Comparison of ENCODE assay signal across 8 cellular contexts in the genomic region with DNA sequence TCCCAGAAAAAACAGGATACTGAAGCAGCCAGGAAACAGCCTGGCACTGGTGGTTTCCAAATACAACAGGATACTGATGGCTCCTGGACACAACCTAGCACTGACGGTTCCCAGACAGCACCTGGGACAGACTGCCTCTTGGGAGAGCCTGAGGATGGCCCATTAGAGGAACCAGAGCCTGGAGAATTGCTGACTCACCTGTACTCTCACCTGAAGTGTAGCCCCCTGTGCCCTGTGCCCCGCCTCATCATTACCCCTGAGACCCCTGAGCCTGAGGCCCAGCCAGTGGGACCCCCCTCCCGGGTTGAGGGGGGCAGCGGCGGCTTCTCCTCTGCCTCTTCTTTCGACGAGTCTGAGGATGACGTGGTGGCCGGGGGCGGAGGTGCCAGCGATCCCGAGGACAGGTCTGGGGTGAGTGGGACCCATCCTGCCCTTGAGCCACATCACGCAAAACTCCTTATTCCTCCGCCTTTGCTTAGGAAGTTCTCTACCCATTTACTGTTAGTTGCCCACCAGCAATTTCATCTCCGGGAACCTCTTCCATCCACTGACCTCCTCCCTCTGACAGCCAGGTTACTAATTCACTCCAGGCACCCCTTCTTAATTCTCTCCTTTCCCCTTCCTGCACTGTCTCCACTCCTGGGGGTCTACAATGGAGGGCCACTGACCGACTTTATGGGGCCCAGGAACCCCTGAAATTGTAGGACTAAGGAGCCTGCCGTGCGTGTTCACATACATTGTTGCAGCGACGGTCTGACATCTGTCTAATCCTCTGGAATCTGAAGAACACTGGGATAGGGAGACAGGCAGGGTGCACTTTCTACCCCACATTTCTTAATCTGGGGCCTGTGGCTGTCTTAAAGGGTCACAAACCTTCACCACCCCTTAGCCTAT. TPM values are rescaled to one million over a fixed set of nuclear protein-coding genes. Genes with fewer than 3 reads are reported as not detected.
DNase-seq lines count a peak whose midpoint lies in the region; ATAC-seq and TF ChIP-seq lines count a peak whose summit lies in the region.

No MANE protein-coding gene starts in this region.

- DNase-seq in RWPE1 (ENCODE audit: low spot score), result peak; percentile 26
- DNase-seq in epithelial cell of prostate (ENCODE audit: low read depth, low spot score), result no peak
- no peak for DNase-seq in neural crest cell (ENCODE audit: low read depth, low spot score)
- DNase-seq in iPS-NIHi7 (ENCODE audit: extremely low spot score), result no peak
- no peak for DNase-seq in NCI-H1092 (lab: John Stamatoyannopoulos, UW)
- DNase-seq in NCI-H1436 treated with DMSO at 0.1 percent for 48 hours (lab: John Stamatoyannopoulos, UW), result no peak

- no peak overlapping the region for H3K27ac Mint-ChIP-seq in neural crest cell (ENCODE audit: unreplicated experiment)

- peak overlapping the region; percentile 100 for H3K27ac ChIP-seq in RWPE1
- peak overlapping the region; percentile 99 for H3K27ac ChIP-seq in epithelial cell of prostate

- POLR2A ChIA-PET in RWPE1 (lab: Yijun Ruan, JAX; ENCODE audit: low non-redundant PET), result interaction anchor here (0.9 to 1.1 kb wide), 2 partner anchors 32 to 34 kb away, joined by 3 to 4 read pairs; partner anchors contain the start of genes ACTMAP and SNRPA

- CTCF ChIA-PET in RWPE1 (lab: Yijun Ruan, JAX), result interaction anchor here (1.0 kb wide), 2 partner anchors 15 to 1321 kb away, joined by 3 to 4 read pairs; no protein-coding TSS in a partner anchor

- peaks cover 69% of the 10 kb centered on the region for H3K4me1 Mint-ChIP-seq in neural crest cell

- H3K4me3 ChIP-seq in GM08714 (ENCODE audit: low read length), result peak overlapping the region; percentile 64

- no peaks in the 10 kb centered on the region for H3K27me3 Mint-ChIP-seq in neural crest cell (ENCODE audit: low read depth)

- peak overlapping the region; percentile 95 for H3K4me3 Mint-ChIP-seq in neural crest cell

- TF ChIP-seq CTCF in RWPE1 (conservative IDR thresholded peaks at IDR 0.05; ENCODE audit: low read depth) (no peak), neural crest cell (conservative IDR thresholded peaks at IDR 0.05) (no peak)

- no peak for ATAC-seq in HG02884 (IDR thresholded peaks at IDR 0.05; ENCODE audit: unreplicated experiment)

- H3K9me3 Mint-ChIP-seq in neural crest cell, result no peaks in the 10 kb centered on the region

- H3K36me3 Mint-ChIP-seq in neural crest cell (ENCODE audit: low read depth), result peaks cover 2% of the 10 kb centered on the region

RNA-seq across cellular contexts. Expression of gene ITPKC, which starts 1.2 kb away (rescaled TPM):
- 12.8 and 13.9 TPM in 2 replicates for total RNA-seq in neural crest cell

RNA-seq across cellular contexts. Expression of gene COQ8B, which starts 1.4 kb away (rescaled TPM):
- total RNA-seq in neural crest cell, result 41.1 and 45.1 TPM in 2 replicates

RNA-seq across cellular contexts. Expression of gene NUMBL, which starts 27.7 kb away (rescaled TPM):
- 21.4 and 26.8 TPM in 2 replicates for total RNA-seq in neural crest cell

RNA-seq across cellular contexts. Expression of gene ACTMAP, which starts 32.1 kb away (rescaled TPM):
- total RNA-seq in neural crest cell, result 22.7 and 25.1 TPM in 2 replicates

RNA-seq across cellular contexts. Expression of gene SNRPA, which starts 32.9 kb away (rescaled TPM):
- total RNA-seq in neural crest cell, result 213 and 214 TPM in 2 replicates
